In genomic region chr3:185733980-185734724, GRCh38 we compare ENCODE assay signal across 1 cellular context.
TF ChIP-seq lines count a peak whose summit lies in the region.

No MANE protein-coding gene starts in this region.

TF ChIP-seq in HEK293, 187 proteins besides CTCF, POLR2A, EP300 and RAD21 (continued from another document and continues in another):
- 0 out of 2 replicates have a peak, but pooled peaks have one; percentile 21 for TF ChIP-seq ZNF501 (tag by site-specific recombination; IDR thresholded peaks at IDR 0.05)
- TF ChIP-seq ZIC2 (tag by site-specific recombination; IDR thresholded peaks at IDR 0.05), result no peak
- no peak for TF ChIP-seq KLF10 (tag by site-specific recombination; IDR thresholded peaks at IDR 0.05)
- TF ChIP-seq PRDM6 (tag by site-specific recombination; IDR thresholded peaks at IDR 0.05), result peak; percentile 63
- 0 out of 2 replicates have a peak, but pooled peaks have one; percentile 16 for TF ChIP-seq SP7 (tag by site-specific recombination; IDR thresholded peaks at IDR 0.05)
- peak; percentile 86 for TF ChIP-seq ZBTB6 (tag by site-specific recombination; IDR thresholded peaks at IDR 0.05)
- no peak for TF ChIP-seq PRDM2 (tag by site-specific recombination; IDR thresholded peaks at IDR 0.05; ENCODE audit: borderline replicate concordance)
- no peak for TF ChIP-seq ZNF221 (tag by site-specific recombination; IDR thresholded peaks at IDR 0.05; ENCODE audit: borderline replicate concordance)
- 0 out of 2 replicates have a peak, but pooled peaks have one; percentile 57 for TF ChIP-seq ZFP37 (tag by site-specific recombination; IDR thresholded peaks at IDR 0.05)
- TF ChIP-seq ZNF600 (tag by site-specific recombination; IDR thresholded peaks at IDR 0.05), result peak; percentile 34; the same call in 1 of the 2 replicates
- peak; percentile 78 for TF ChIP-seq SETDB1 (IDR thresholded peaks at IDR 0.05; ENCODE audit: insufficient read length, low read length)
- TF ChIP-seq EGR2 (tag by site-specific recombination; IDR thresholded peaks at IDR 0.05; ENCODE audit: low read depth), result no peak
- no peak for TF ChIP-seq ZNF518A (tag by site-specific recombination; conservative IDR thresholded peaks at IDR 0.05; ENCODE audit: low read depth)
- peak; percentile 48; the same call in 1 of the 2 replicates for TF ChIP-seq ZBTB20 (tag by site-specific recombination; IDR thresholded peaks at IDR 0.05)
- TF ChIP-seq SP2 (tag by site-specific recombination; IDR thresholded peaks at IDR 0.05), result no peak
- no peak for TF ChIP-seq SCRT1 (tag by site-specific recombination; IDR thresholded peaks at IDR 0.05; ENCODE audit: borderline replicate concordance)
- TF ChIP-seq ZBTB21 (tag by site-specific recombination; IDR thresholded peaks at IDR 0.05), result no peak
- TF ChIP-seq MEIS1 (CRISPR knock-in tag; IDR thresholded peaks at IDR 0.05; ENCODE audit: borderline replicate concordance), result no peak
- no peak for TF ChIP-seq ZBTB8A (tag by site-specific recombination; IDR thresholded peaks at IDR 0.05)
- no peak for TF ChIP-seq ZNF302 (tag by site-specific recombination; IDR thresholded peaks at IDR 0.05; ENCODE audit: low read depth)
- TF ChIP-seq ZNF211 (tag by site-specific recombination; IDR thresholded peaks at IDR 0.05; ENCODE audit: low read depth), result no peak
- no peak for TF ChIP-seq HOXD13 (CRISPR knock-in tag; IDR thresholded peaks at IDR 0.05; ENCODE audit: borderline replicate concordance)
- TF ChIP-seq ZNF488 (tag by site-specific recombination; IDR thresholded peaks at IDR 0.05), result no peak
- peak; percentile 39 for TF ChIP-seq FEZF1 (tag by site-specific recombination; IDR thresholded peaks at IDR 0.05)
- TF ChIP-seq ZNF324 (tag by site-specific recombination; IDR thresholded peaks at IDR 0.05), result no peak
- peak; percentile 65; the same call in 1 of the 2 replicates for TF ChIP-seq TRIM28 (IDR thresholded peaks at IDR 0.05; ENCODE audit: borderline replicate concordance, low read length)
- TF ChIP-seq ZNF843 (tag by site-specific recombination; IDR thresholded peaks at IDR 0.05), result no peak
- no peak for TF ChIP-seq ZXDB (tag by site-specific recombination; IDR thresholded peaks at IDR 0.05)
- no peak for TF ChIP-seq ZNF544 (tag by site-specific recombination; IDR thresholded peaks at IDR 0.05)
- peak; percentile 77; the same call in 1 of the 2 replicates for TF ChIP-seq ZNF660 (tag by site-specific recombination; IDR thresholded peaks at IDR 0.05)
- TF ChIP-seq PRDM10 (tag by site-specific recombination; IDR thresholded peaks at IDR 0.05), result peak; percentile 30; the same call in 1 of the 2 replicates
- no peak for TF ChIP-seq ZNF335 (tag by site-specific recombination; conservative IDR thresholded peaks at IDR 0.05)
- TF ChIP-seq ZNF558 (tag by site-specific recombination; IDR thresholded peaks at IDR 0.05), result no peak
- no peak for TF ChIP-seq ZNF175 (tag by site-specific recombination; IDR thresholded peaks at IDR 0.05)
- TF ChIP-seq ZNF292 (tag by site-specific recombination; IDR thresholded peaks at IDR 0.05; ENCODE audit: borderline replicate concordance, low read depth), result no peak
- no peak for TF ChIP-seq ZNF473 (tag by site-specific recombination; IDR thresholded peaks at IDR 0.05)
- TF ChIP-seq KLF7 (tag by site-specific recombination; IDR thresholded peaks at IDR 0.05; ENCODE audit: borderline replicate concordance), result no peak
- no peak for TF ChIP-seq ZSCAN23 (tag by site-specific recombination; IDR thresholded peaks at IDR 0.05)
- TF ChIP-seq ZFP69B (tag by site-specific recombination; IDR thresholded peaks at IDR 0.05), result no peak
- TF ChIP-seq ZNF174 (tag by site-specific recombination; IDR thresholded peaks at IDR 0.05), result no peak
- TF ChIP-seq PRDM4 (tag by site-specific recombination; IDR thresholded peaks at IDR 0.05), result peak; percentile 68; the same call in 1 of the 2 replicates
- no peak for TF ChIP-seq GLI4 (tag by site-specific recombination; IDR thresholded peaks at IDR 0.05)
- TF ChIP-seq ZNF121 (tag by site-specific recombination; IDR thresholded peaks at IDR 0.05), result no peak
